ENCODE assay signal across 13 cellular contexts in the genomic region with DNA sequence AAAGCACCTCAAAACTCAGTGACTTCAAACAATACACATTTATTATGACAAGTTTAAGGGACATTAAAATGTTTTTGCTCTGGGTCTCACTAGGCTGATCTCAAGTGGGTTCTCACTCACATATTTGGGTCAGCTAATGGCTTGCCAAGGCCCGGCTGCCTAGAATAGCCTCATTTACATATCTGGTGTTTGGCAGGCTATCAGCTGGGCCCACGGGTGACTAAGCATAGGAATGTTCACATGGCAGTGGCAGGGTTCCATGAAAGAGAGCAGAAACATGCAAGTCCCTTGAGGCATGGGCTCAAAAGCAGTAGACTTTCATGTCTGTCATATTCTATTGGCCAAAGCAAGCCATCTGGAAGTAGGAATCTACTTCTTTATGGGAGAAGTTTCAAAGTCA.
DNase-seq lines count a peak whose midpoint lies in the region; ATAC-seq and TF ChIP-seq lines count a peak whose summit lies in the region.
"Had no signal": no experiment of that assay in that cellular context is flagged by ENCODE, and none has a peak within 500 bp of the region (broad histone marks: within the 10 kb centered on the region; RNA-seq: fewer than 3 reads in every experiment).

No MANE protein-coding gene starts in this region.

- no peaks in the 10 kb centered on the region; the same call in 2 of the 3 replicates for H3K4me1 Mint-ChIP-seq in GM23338
- no peaks in the 10 kb centered on the region for H3K4me1 Mint-ChIP-seq in activated T-helper 1 cell treated with anti-CD3 and anti-CD28 coated beads, Interleukin-12 subunit alpha, Interleukin-12 subunit beta, Interleukin-2, Interleukin-4 antibody, amounts not matched to agents 30 ng/mL and 10 ng/mL and 1 ng/mL, durations not matched to agents 14 hours and 24 hours and 36 hours (ENCODE audit: low read depth)
- H3K4me1 Mint-ChIP-seq: activated naive CD8-positive, alpha-beta T cell treated with anti-CD3 and anti-CD28 coated beads for 36 hours; naive B cell had no signal

- ATAC-seq in GM23338 (no peak), heart right ventricle (peak; percentile 95 to 100 (median 98)), gastrocnemius medialis (peak; percentile 73 to 76)

- no peaks in the 10 kb centered on the region for H3K27me3 ChIP-seq in GM23338 (ENCODE audit: insufficient read depth)
- no peaks in the 10 kb centered on the region for H3K27me3 ChIP-seq in heart right ventricle
- H3K27me3 ChIP-seq in gastrocnemius medialis = no peaks in the 10 kb centered on the region

- H3K9me3 ChIP-seq in heart right ventricle = peaks cover 0 to 5% (median 0%) of the 10 kb centered on the region in 11 donors
- no peaks in the 10 kb centered on the region for H3K9me3 ChIP-seq in gastrocnemius medialis

- intact Hi-C loops in heart right ventricle (cut with DNase I) (no loop called here), gastrocnemius medialis (cut with DNase I; ENCODE audit: low total_unique reads) (no loop called here)
- intact Hi-C loops in activated T-helper 1 cell treated with anti-CD3 and anti-CD28 coated beads, Interleukin-12 subunit alpha, Interleukin-12 subunit beta, Interleukin-2, Interleukin-4 antibody, amounts not matched to agents 30 ng/mL and 10 ng/mL and 1 ng/mL, durations not matched to agents 14 hours and 24 hours and 36 hours (cut with micrococcal nuclease) = no loop called here

- no peak overlapping the region for H2AFZ ChIP-seq in GM23338

- in situ Hi-C loops in astrocyte of the cerebellum (cut with HindIII; ENCODE audit: low sequenced_read_pairs) (no loop called here), gastrocnemius medialis (cut with MboI; ENCODE audit: low sequenced_read_pairs in 4 of 4) (no loop called here)

- H3K27ac ChIP-seq in GM23338 (ENCODE audit: low read depth) = no peak overlapping the region
- H3K27ac ChIP-seq in heart right ventricle = peak overlapping the region in 8 of 10 donors; percentile 2 to 76 (median 64)
- H3K27ac ChIP-seq in gastrocnemius medialis = peak overlapping the region in 1 of 4 donors; percentile 3

- H3F3A ChIP-seq in GM23338 (replicated peaks; ENCODE audit: low read depth) = no peaks in the 10 kb centered on the region

- no peak overlapping the region for H3K4me2 ChIP-seq in GM23338

- H3K4me3 Mint-ChIP-seq in GM23338 = no peak overlapping the region
- H3K4me3 Mint-ChIP-seq in activated T-helper 1 cell treated with anti-CD3 and anti-CD28 coated beads, Interleukin-12 subunit alpha, Interleukin-12 subunit beta, Interleukin-2, Interleukin-4 antibody, amounts not matched to agents 30 ng/mL and 10 ng/mL and 1 ng/mL, durations not matched to agents 14 hours and 24 hours and 36 hours = no peak overlapping the region
- H3K4me3 Mint-ChIP-seq: activated naive CD8-positive, alpha-beta T cell treated with anti-CD3 and anti-CD28 coated beads for 36 hours; naive B cell had no signal

- H3K79me2 ChIP-seq in GM23338 (replicated peaks; ENCODE audit: insufficient read depth) = no peaks in the 10 kb centered on the region

- H3K4me3 ChIP-seq in GM23338 (no peak overlapping the region), astrocyte of the cerebellum (ENCODE audit: low read depth, low read length) (no peak overlapping the region), heart right ventricle (no peak overlapping the region), gastrocnemius medialis (no peak overlapping the region)

- H3K36me3 Mint-ChIP-seq in GM23338 (ENCODE audit: low read depth) = peaks cover under 1% of the 10 kb centered on the region; the same call in 1 of the 3 replicates
- no peaks in the 10 kb centered on the region for H3K36me3 Mint-ChIP-seq in activated T-helper 1 cell treated with anti-CD3 and anti-CD28 coated beads, Interleukin-12 subunit alpha, Interleukin-12 subunit beta, Interleukin-2, Interleukin-4 antibody, amounts not matched to agents 30 ng/mL and 10 ng/mL and 1 ng/mL, durations not matched to agents 14 hours and 24 hours and 36 hours (ENCODE audit: low read depth)
- H3K36me3 Mint-ChIP-seq: activated naive CD8-positive, alpha-beta T cell treated with anti-CD3 and anti-CD28 coated beads for 36 hours; naive B cell had no signal

- no peak for TF ChIP-seq POLR2A in gastrocnemius medialis (IDR thresholded peaks at IDR 0.05)

- WGBS in heart right ventricle, 2 donors = 5 to 6% methylated on average over 2 of the region's 2 CpGs

- DNase-seq in GM23338 (ENCODE audit: low spot score) (no peak), astrocyte of the cerebellum (ENCODE audit: low read depth) (peak; percentile 80), heart right ventricle (peak; percentile 65 to 86), gastrocnemius medialis (peak; percentile 28 to 44), NCI-H1105 treated with DMSO at 0.1 percent for 48 hours (lab: John Stamatoyannopoulos, UW) (no peak), NCI-H524 (lab: John Stamatoyannopoulos, UW) (no peak)
- no peak for DNase-seq in activated T-helper 1 cell treated with anti-CD3 and anti-CD28 coated beads, Interleukin-12 subunit alpha, Interleukin-12 subunit beta, Interleukin-2, Interleukin-4 antibody, amounts not matched to agents 30 ng/mL and 10 ng/mL and 1 ng/mL, durations not matched to agents 14 hours and 24 hours and 36 hours (ENCODE audit: low spot score)
- DNase-seq in stimulated activated naive CD4-positive, alpha-beta T cell (lab: John Stamatoyannopoulos, UW) = no peak
- DNase-seq: activated CD4-positive, CD25-positive, alpha-beta regulatory T cell treated with anti-CD3 and anti-CD28 coated beads, Interleukin-2, amount 50 U/mL, for 72 hours; activated naive CD8-positive, alpha-beta T cell treated with anti-CD3 and anti-CD28 coated beads for 36 hours; DMS79; Kasumi-1; naive B cell had no signal

- no peaks in the 10 kb centered on the region for H3K36me3 ChIP-seq in GM23338 (ENCODE audit: insufficient read depth)
- no peaks in the 10 kb centered on the region for H3K36me3 ChIP-seq in heart right ventricle
- H3K36me3 ChIP-seq in gastrocnemius medialis = no peaks in the 10 kb centered on the region

- H3K4me1 ChIP-seq in GM23338 (ENCODE audit: insufficient read depth) (no peaks in the 10 kb centered on the region), heart right ventricle (peaks cover 0 to 16% (median 4%) of the 10 kb centered on the region in 9 donors), gastrocnemius medialis (peaks cover 0 to 15% of the 10 kb centered on the region in 2 donors)

- H3K9me2 ChIP-seq in GM23338 (ENCODE audit: insufficient read depth) = no peaks in the 10 kb centered on the region

- peak overlapping the region; percentile 43; the same call in 1 of the 2 replicates for H3K27ac Mint-ChIP-seq in GM23338
- no peak overlapping the region for H3K27ac Mint-ChIP-seq in activated T-helper 1 cell treated with anti-CD3 and anti-CD28 coated beads, Interleukin-12 subunit alpha, Interleukin-12 subunit beta, Interleukin-2, Interleukin-4 antibody, amounts not matched to agents 30 ng/mL and 10 ng/mL and 1 ng/mL, durations not matched to agents 14 hours and 24 hours and 36 hours
- H3K27ac Mint-ChIP-seq: activated naive CD8-positive, alpha-beta T cell treated with anti-CD3 and anti-CD28 coated beads for 36 hours had no signal

- TF ChIP-seq CTCF in GM23338 (conservative IDR thresholded peaks at IDR 0.05; ENCODE audit: low read depth in 2 of 2) (no peak), astrocyte of the cerebellum (IDR thresholded peaks at IDR 0.05; ENCODE audit: low read depth, low read length, missing control alignments) (no peak), heart right ventricle (IDR thresholded peaks at IDR 0.05) (no peak), gastrocnemius medialis (IDR thresholded peaks at IDR 0.05 in 4 of 5, conservative IDR thresholded peaks at IDR 0.05 in 1 of 5) (no peak)

- H4K20me1 ChIP-seq in GM23338 (replicated peaks; ENCODE audit: insufficient read depth) = no peaks in the 10 kb centered on the region

- H3K27me3 Mint-ChIP-seq in GM23338 (ENCODE audit: insufficient read depth, low read depth, poor library complexity) = peaks cover 4% of the 10 kb centered on the region
- no peaks in the 10 kb centered on the region for H3K27me3 Mint-ChIP-seq in activated T-helper 1 cell treated with anti-CD3 and anti-CD28 coated beads, Interleukin-12 subunit alpha, Interleukin-12 subunit beta, Interleukin-2, Interleukin-4 antibody, amounts not matched to agents 30 ng/mL and 10 ng/mL and 1 ng/mL, durations not matched to agents 14 hours and 24 hours and 36 hours (ENCODE audit: insufficient read depth)
- H3K27me3 Mint-ChIP-seq: activated naive CD8-positive, alpha-beta T cell treated with anti-CD3 and anti-CD28 coated beads for 36 hours had no signal

- peaks cover 6% of the 10 kb centered on the region; the same call in 2 of the 3 replicates for H3K9me3 Mint-ChIP-seq in GM23338
- H3K9me3 Mint-ChIP-seq in activated T-helper 1 cell treated with anti-CD3 and anti-CD28 coated beads, Interleukin-12 subunit alpha, Interleukin-12 subunit beta, Interleukin-2, Interleukin-4 antibody, amounts not matched to agents 30 ng/mL and 10 ng/mL and 1 ng/mL, durations not matched to agents 14 hours and 24 hours and 36 hours = no peaks in the 10 kb centered on the region
- H3K9me3 Mint-ChIP-seq: activated naive CD8-positive, alpha-beta T cell treated with anti-CD3 and anti-CD28 coated beads for 36 hours had no signal

TF ChIP-seq in GM23338, 12 proteins besides CTCF, POLR2A, EP300 and RAD21 (continues in another document):
- no peak for TF ChIP-seq CREB1 (CRISPR knock-in tag; IDR thresholded peaks at IDR 0.05; ENCODE audit: low read depth)

Comparison
In these comparisons a context has a peak if more than half of its experiments do, and no peak if none do; other contexts are left out.
1. DNase-seq: peak in astrocyte of the cerebellum (single experiment), heart right ventricle (2 of 2) and gastrocnemius medialis (2 of 2); none in GM23338 (single experiment), NCI-H1105 treated with DMSO at 0.1 percent for 48 hours (single experiment), activated T-helper 1 cell treated with anti-CD3 and anti-CD28 coated beads, Interleukin-12 subunit alpha, Interleukin-12 subunit beta, Interleukin-2, Interleukin-4 antibody, amounts not matched to agents 30 ng/mL and 10 ng/mL and 1 ng/mL, durations not matched to agents 14 hours and 24 hours and 36 hours (single experiment), NCI-H524 (0 of 2) and stimulated activated naive CD4-positive, alpha-beta T cell (0 of 6).